Comparison of ENCODE assay signal across 14 cellular contexts in the genomic region with DNA sequence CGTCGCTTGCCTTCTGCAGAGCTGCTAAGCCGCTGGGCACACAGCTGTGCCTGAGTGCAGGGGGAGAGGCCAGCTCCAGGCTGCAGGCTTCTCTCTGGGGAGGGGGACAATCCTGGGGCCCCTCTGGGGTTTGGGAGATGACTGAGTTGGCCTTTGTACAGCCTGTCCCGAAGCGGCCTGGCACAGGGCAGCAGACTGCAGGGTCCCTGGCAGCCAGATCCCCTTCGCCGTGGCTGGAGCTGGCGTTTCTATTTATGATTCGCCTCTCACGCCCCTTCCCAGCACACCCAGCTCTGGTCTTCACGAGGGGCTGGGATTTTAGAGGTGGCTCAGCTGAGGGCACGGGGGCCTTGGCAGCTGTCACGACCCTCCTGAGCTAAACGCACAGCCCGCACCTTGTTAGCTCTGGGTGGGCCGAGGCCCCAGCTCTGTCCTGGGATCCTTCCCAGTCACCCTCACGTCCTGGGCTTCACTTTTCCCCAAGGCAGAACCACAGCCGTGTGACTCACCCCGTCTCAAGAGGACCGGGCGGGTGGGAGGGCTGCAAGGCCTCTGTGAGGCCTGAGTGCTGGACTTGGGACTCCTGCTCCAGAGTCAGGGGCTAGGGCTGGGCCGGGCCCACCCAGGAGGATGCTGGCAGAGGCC. TPM values are rescaled to one million over a fixed set of nuclear protein-coding genes. Genes with fewer than 3 reads are reported as not detected.
DNase-seq lines count a peak whose midpoint lies in the region; ATAC-seq, FAIRE-seq and TF ChIP-seq lines count a peak whose summit lies in the region.
"Had no signal": no experiment of that assay in that cellular context is flagged by ENCODE, and none has a peak within 500 bp of the region (broad histone marks: within the 10 kb centered on the region; RNA-seq: fewer than 3 reads in every experiment).

No MANE protein-coding gene starts in this region.

- no peaks in the 10 kb centered on the region for H3K9me2 ChIP-seq in OCI-LY7 (ENCODE audit: insufficient read depth, low read length)

- H3K27ac ChIP-seq in fibroblast of lung (ENCODE audit: insufficient read depth, low read length) (peak overlapping the region; percentile 76), osteoblast (ENCODE audit: low read depth, low read length) (peak overlapping the region; percentile 80), OCI-LY7 (ENCODE audit: low read depth, low read length, poor library complexity, severe bottlenecking) (no peak overlapping the region)

- H3K4me1 ChIP-seq in fibroblast of lung (ENCODE audit: control insufficient read depth, extremely low read depth, insufficient read depth, low read length) (peaks cover 14% of the 10 kb centered on the region), osteoblast (ENCODE audit: insufficient read depth, low read length) (peaks cover 16% of the 10 kb centered on the region), OCI-LY7 (ENCODE audit: insufficient read depth, low read length, poor library complexity, severe bottlenecking) (no peaks in the 10 kb centered on the region)

- peaks cover 56% of the 10 kb centered on the region for H3K79me2 ChIP-seq in fibroblast of lung (ENCODE audit: control insufficient read depth, insufficient read depth, low read length)
- peaks cover 81% of the 10 kb centered on the region for H3K79me2 ChIP-seq in osteoblast (ENCODE audit: insufficient read depth, low read length)
- no peaks in the 10 kb centered on the region for H3K79me2 ChIP-seq in OCI-LY7 (ENCODE audit: insufficient read depth, low read depth, low read length)

- no peak for ATAC-seq in GM18505 (IDR thresholded peaks at IDR 0.05; ENCODE audit: unreplicated experiment)

- POLR2A ChIA-PET in OCI-LY7 (lab: Charles Lee), result interaction anchor here (0.6 kb wide), 2 partner anchors 124 to 134 kb away, joined by 3 to 4 read pairs; no protein-coding TSS in a partner anchor

- no peak for FAIRE-seq in RCC 7860 (lab: Jason Lieb, UNC)

- no peak overlapping the region for H3K4me3 ChIP-seq in AG10803 (ENCODE audit: low read length)
- H3K4me3 ChIP-seq in fibroblast of lung (replicated peaks in 1 of 4; ENCODE audit: control extremely low read depth in 1 of 4, insufficient read depth in 1 of 4, low read depth in 3 of 4, low read length in 4 of 4), result no peak overlapping the region
- H3K4me3 ChIP-seq in osteoblast (ENCODE audit: insufficient read depth, low read length), result peak overlapping the region; percentile 22
- H3K4me3 ChIP-seq in OCI-LY7 (ENCODE audit: low read depth, low read length, poor library complexity, severe bottlenecking), result no peak overlapping the region

- DNase-seq in AG10803 (ENCODE audit: low read depth) (peak; percentile 74), RCC 7860 (ENCODE audit: low spot score) (peak; percentile 52), fibroblast of lung (ENCODE audit: low read depth in 2 of 2) (peak; percentile 69 to 86), osteoblast (ENCODE audit: insufficient read length, low spot score, missing footprints) (peak; percentile 100), SKM-1 treated with dmso at 0.1 percent for 144 hours (lab: John Stamatoyannopoulos, UW; ENCODE audit: unreplicated experiment) (no peak), OCI-LY7 (ENCODE audit: low spot score) (no peak), GM13976 (ENCODE audit: low spot score) (no peak)
- DNase-seq: activated CD8-positive, alpha-beta memory T cell treated with anti-CD3 and anti-CD28 coated beads, Interleukin-2, amount 50 U/mL, for 4 hours; AML-193; DND-41; NCI-H1694; occipital lobe; stimulated activated CD4-positive, alpha-beta T cell treated with anti-CD3 and anti-CD28 coated beads, Interleukin-4, amount 100 ng/mL, for 4 hours had no signal

- TF ChIP-seq CTCF in AG10803 (conservative IDR thresholded peaks at IDR 0.05; ENCODE audit: low read length) (no peak), fibroblast of lung (conservative IDR thresholded peaks at IDR 0.05 in 1 of 2, IDR thresholded peaks at IDR 0.05 in 1 of 2; ENCODE audit: low read depth in 1 of 2, low read length in 2 of 2) (no peak), osteoblast (IDR thresholded peaks at IDR 0.05; ENCODE audit: extremely low read depth, low read depth, low read length) (no peak), OCI-LY7 (conservative IDR thresholded peaks at IDR 0.05; ENCODE audit: low read length) (no peak), GM13976 (IDR thresholded peaks at IDR 0.05; ENCODE audit: borderline replicate concordance, control extremely low read depth, extremely low read depth, insufficient read depth, missing control alignments) (no peak)

- CTCF ChIA-PET in OCI-LY7 (lab: Charles Lee; ENCODE audit: unreplicated experiment), result no interaction called here

- intact Hi-C loops in OCI-LY7 (cut with micrococcal nuclease; ENCODE audit: unreplicated experiment), result no loop called here

- H3K27me3 ChIP-seq in fibroblast of lung (ENCODE audit: control insufficient read depth, insufficient read depth, low read length), result no peaks in the 10 kb centered on the region
- H3K27me3 ChIP-seq in osteoblast (ENCODE audit: insufficient read depth, low read length), result no peaks in the 10 kb centered on the region

- H3K9me3 ChIP-seq in fibroblast of lung (ENCODE audit: control insufficient read depth, insufficient read depth, low read depth, low read length) (no peaks in the 10 kb centered on the region), osteoblast (ENCODE audit: low read depth, low read length) (no peaks in the 10 kb centered on the region), OCI-LY7 (ENCODE audit: low read length) (no peaks in the 10 kb centered on the region)

- H3K36me3 ChIP-seq in fibroblast of lung (ENCODE audit: control insufficient read depth, insufficient read depth, low read length) (peaks cover 7% of the 10 kb centered on the region), osteoblast (ENCODE audit: insufficient read depth, low read length) (no peaks in the 10 kb centered on the region), OCI-LY7 (ENCODE audit: insufficient read depth, low read length) (no peaks in the 10 kb centered on the region)

- H4K20me1 ChIP-seq in fibroblast of lung (ENCODE audit: control insufficient read depth, extremely low read depth, insufficient read depth, low read length) (no peaks in the 10 kb centered on the region), osteoblast (ENCODE audit: insufficient read depth, low read length) (peaks cover 87% of the 10 kb centered on the region), OCI-LY7 (ENCODE audit: insufficient read depth, low read length) (no peaks in the 10 kb centered on the region)

- H3K4me2 ChIP-seq in fibroblast of lung (ENCODE audit: extremely low read depth, insufficient read depth, low read length) (peak overlapping the region; percentile 27), osteoblast (ENCODE audit: insufficient read depth, low read length) (peak overlapping the region; percentile 57), OCI-LY7 (ENCODE audit: low read length) (no peak overlapping the region)

- TF ChIP-seq POLR2A in GM18505 (IDR thresholded peaks at IDR 0.05; ENCODE audit: borderline replicate concordance, extremely low read depth, insufficient read depth, insufficient read length), result no peak

- H2AFZ ChIP-seq in fibroblast of lung (ENCODE audit: low read length) (no peak overlapping the region), osteoblast (ENCODE audit: low read length) (no peak overlapping the region), OCI-LY7 (ENCODE audit: low read length) (no peak overlapping the region)

- H3K9ac ChIP-seq in fibroblast of lung (ENCODE audit: insufficient read depth, low read length), result peak overlapping the region; percentile 69

- no TSS peak for BruUV-seq in OCI-LY7 (replicated peaks; lab: Mats Ljungman, UMichigan)

- in situ Hi-C loops in GM13976 (cut with MboI; ENCODE audit: low sequenced_read_pairs, unreplicated experiment), result no loop called here

RNA-seq across cellular contexts. Expression of gene OSBPL5, which starts 18.4 kb away (rescaled TPM):
- 33.9 and 49.0 TPM in 2 replicates for total RNA-seq in fibroblast of lung
- 10.1 and 12.4 TPM in 2 replicates for polyA plus RNA-seq in fibroblast of lung
- polyA plus RNA-seq in fibroblast of lung (2012), result 25.2 and 39.1 TPM in 2 replicates
- 28.9 and 38.6 TPM in 2 replicates for polyA minus RNA-seq in fibroblast of lung (ENCODE audit: low replicate concordance)
- total RNA-seq in osteoblast, result 46.0 and 49.9 TPM in 2 replicates
- total RNA-seq in OCI-LY7 (2014; rRNA removed; shearing (Covaris generic)), result 0.63 and 0.64 TPM in 2 replicates
- total RNA-seq in OCI-LY7 (2022), result 2.7 and 6.9 TPM in 2 replicates

Comparison
In these comparisons a context has a peak if more than half of its experiments do, and no peak if none do; other contexts are left out.
1. DNase-seq: peak in AG10803 (single experiment), RCC 7860 (single experiment), fibroblast of lung (2 of 2) and osteoblast (single experiment); none in SKM-1 treated with dmso at 0.1 percent for 144 hours (single experiment), OCI-LY7 (single experiment) and GM13976 (single experiment).